1 cellular context compared by ENCODE assay signal in the genomic region with DNA sequence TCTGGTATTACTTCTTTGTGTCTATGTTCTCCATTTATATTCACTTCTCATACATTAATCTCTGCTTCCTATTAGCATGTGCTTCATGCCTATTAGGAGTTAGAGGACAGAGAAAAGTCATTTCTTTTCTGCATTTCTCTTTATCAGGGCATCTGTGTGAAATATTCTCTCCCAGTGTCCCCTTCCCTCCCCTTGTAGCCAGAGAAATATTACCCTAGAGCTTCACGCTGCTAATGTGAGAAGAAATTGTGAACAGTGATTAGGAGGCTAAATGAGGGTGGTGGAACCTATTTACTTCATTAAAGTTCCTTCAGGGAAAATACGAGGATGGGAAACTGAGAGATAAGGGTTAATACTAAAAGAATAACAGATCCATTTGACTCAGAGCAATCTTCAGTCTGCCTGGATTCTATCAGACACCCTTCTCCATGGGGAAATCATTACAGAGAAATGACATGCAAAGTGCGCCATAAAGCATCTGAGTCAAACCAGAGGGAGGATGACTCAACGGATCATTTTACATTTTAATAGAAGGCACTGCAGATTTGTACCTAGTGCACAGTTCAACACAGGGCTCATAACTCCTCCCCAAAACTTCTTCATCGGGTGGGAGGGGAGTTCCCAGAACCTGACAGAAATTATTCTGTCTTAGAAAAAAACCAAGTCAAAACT.
TF ChIP-seq lines count a peak whose summit lies in the region.

No MANE protein-coding gene starts in this region.

TF ChIP-seq in HEK293, 187 proteins besides CTCF, POLR2A, EP300 and RAD21 (continued from another document):
- TF ChIP-seq PRDM10 (tag by site-specific recombination; IDR thresholded peaks at IDR 0.05) (peak; percentile 33; the same call in 1 of the 2 replicates), ZNF416 (tag by site-specific recombination; IDR thresholded peaks at IDR 0.05) (no peak), ZNF610 (tag by site-specific recombination; IDR thresholded peaks at IDR 0.05; ENCODE audit: borderline replicate concordance) (no peak), TRIM28 (IDR thresholded peaks at IDR 0.05; ENCODE audit: borderline replicate concordance, low read length) (peak; percentile 94), ZNF561 (tag by site-specific recombination; IDR thresholded peaks at IDR 0.05; ENCODE audit: borderline replicate concordance) (peak; percentile 76; the same call in 1 of the 2 replicates), ZNF24 (tag by site-specific recombination; IDR thresholded peaks at IDR 0.05) (peak; percentile 81), FEZF1 (tag by site-specific recombination; IDR thresholded peaks at IDR 0.05) (peak; percentile 63), ZNF391 (tag by site-specific recombination; IDR thresholded peaks at IDR 0.05; ENCODE audit: borderline replicate concordance, low read depth) (no peak), ZSCAN30 (tag by site-specific recombination; IDR thresholded peaks at IDR 0.05) (0 out of 2 replicates have a peak, but pooled peaks have one; percentile 37), ZNF341 (tag by site-specific recombination; IDR thresholded peaks at IDR 0.05; ENCODE audit: low read depth) (peak; percentile 61), ZSCAN18 (tag by site-specific recombination; IDR thresholded peaks at IDR 0.05) (no peak)
